ENCODE assay signal across 8 cellular contexts in the genomic region with DNA sequence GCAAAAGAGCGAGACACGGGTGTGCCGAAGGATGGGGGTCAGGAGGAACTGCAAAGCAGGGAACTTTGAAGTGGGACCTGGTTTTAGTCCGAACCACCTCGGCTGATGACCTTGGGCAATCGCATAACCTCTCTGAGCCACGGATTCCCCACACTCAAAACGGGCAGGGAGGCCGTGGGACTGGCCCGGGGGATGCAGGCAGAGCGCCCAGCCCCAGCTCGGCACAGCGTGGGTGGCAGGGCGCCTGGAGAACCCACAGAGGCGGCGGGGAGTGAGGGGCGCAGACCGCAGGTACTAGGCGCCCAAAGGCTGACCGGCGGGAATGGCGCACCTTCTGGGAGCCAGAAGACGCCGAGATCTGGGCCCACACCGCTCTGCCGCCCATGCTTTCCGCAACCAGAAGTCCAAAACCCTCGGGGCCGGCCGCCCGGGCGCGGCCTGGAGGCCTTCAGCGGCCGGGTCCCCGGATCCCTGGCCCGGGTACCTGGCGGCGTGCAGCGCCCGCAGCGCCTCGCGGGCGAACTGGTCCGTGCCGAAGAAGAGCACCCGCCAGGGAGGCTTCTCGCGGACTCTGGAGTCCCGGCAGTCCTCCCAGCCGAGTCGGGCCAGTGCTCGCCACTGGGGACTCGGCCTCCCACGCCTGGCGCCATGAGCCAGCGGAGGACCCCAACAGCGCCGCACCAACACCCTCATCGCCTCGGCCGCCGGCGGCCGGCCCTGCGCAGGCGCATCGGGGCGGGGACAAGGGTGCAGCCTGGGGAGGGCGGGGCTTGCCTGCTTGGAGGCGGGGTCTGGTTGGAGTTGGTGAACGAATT. TPM values are rescaled to one million over a fixed set of nuclear protein-coding genes. Genes with fewer than 3 reads are reported as not detected.
DNase-seq lines count a peak whose midpoint lies in the region; ATAC-seq and TF ChIP-seq lines count a peak whose summit lies in the region.

A gene (minus strand): TSS at position 719 of the 815 bp plus-strand sequence. CDS start 26 bp downstream, at position 693.

- H3K4me1 ChIP-seq in CD4-positive, CD25-positive, alpha-beta regulatory T cell (ENCODE audit: control insufficient read depth, insufficient read depth, low read length, poor library complexity, severe bottlenecking), result peaks cover 23% of the 10 kb centered on the region
- H3K4me1 ChIP-seq in PC-3 (ENCODE audit: insufficient read depth, low read length), result peaks cover 13% of the 10 kb centered on the region; the same call in 1 of the 2 replicates
- H3K4me1 ChIP-seq in esophagus (ENCODE audit: control insufficient read depth in 2 of 2, insufficient read depth in 2 of 2, low read length in 1 of 2), result peaks cover 0 to 8% of the 10 kb centered on the region in 2 donors
- H3K4me1 ChIP-seq in muscle layer of colon (ENCODE audit: insufficient read depth, low read length), result peaks cover 10% of the 10 kb centered on the region

- no TSS peak for BruUV-seq in PC-3 (replicated peaks; lab: Mats Ljungman, UMichigan)

- DNase-seq in CD4-positive, CD25-positive, alpha-beta regulatory T cell, result peak; percentile 86 to 89 (median 89)
- DNase-seq in HT-29 (ENCODE audit: low spot score), result peak; percentile 93
- DNase-seq in PC-3, result peak; percentile 71
- DNase-seq in activated T-cell treated with anti-CD3 and anti-CD28 coated beads, Interleukin-2, amount 50 U/mL, for 1 hour, result peak; percentile 96
- peak; percentile 99 for DNase-seq in stimulated activated CD8-positive, alpha-beta memory T cell treated with anti-CD3 and anti-CD28 coated beads, Interleukin-4, amount 100 ng/mL, for 48 hours

- no peaks in the 10 kb centered on the region for H3K9me3 Mint-ChIP-seq in CD4-positive, CD25-positive, alpha-beta regulatory T cell

- peak within 1 kb of the TSS; percentile 82 to 97 (median 96) for H3K4me3 Mint-ChIP-seq in CD4-positive, CD25-positive, alpha-beta regulatory T cell

- H3K9me2 ChIP-seq in PC-3 (replicated peaks; ENCODE audit: low read length), result no peaks in the 10 kb centered on the region

- H3K9me3 ChIP-seq in CD4-positive, CD25-positive, alpha-beta regulatory T cell (ENCODE audit: control insufficient read depth in 2 of 2, low read length in 2 of 2), result no peaks in the 10 kb centered on the region
- H3K9me3 ChIP-seq in PC-3 (ENCODE audit: low read length) (no peaks in the 10 kb centered on the region), esophagus (ENCODE audit: control insufficient read depth in 2 of 2, insufficient read depth in 1 of 2, low read depth in 1 of 2, low read length in 1 of 2) (no peaks in the 10 kb centered on the region), muscle layer of colon (ENCODE audit: low read length) (no peaks in the 10 kb centered on the region)

- peak within 1 kb of the TSS; percentile 89 for H2AFZ ChIP-seq in PC-3 (ENCODE audit: low read length)

- peak within 1 kb of the TSS; percentile 82 for H3K4me2 ChIP-seq in PC-3 (ENCODE audit: low read length)

- H3K36me3 Mint-ChIP-seq in CD4-positive, CD25-positive, alpha-beta regulatory T cell, result peaks cover 18% of the 10 kb centered on the region

- peak; percentile 88 to 93 for ATAC-seq in CD4-positive, CD25-positive, alpha-beta regulatory T cell (ENCODE audit: low read depth in 2 of 2)
- ATAC-seq in GM19351 (IDR thresholded peaks at IDR 0.05; ENCODE audit: unreplicated experiment) (peak; percentile 80), PC-3 (peak; percentile 70)

- H3K9ac ChIP-seq in PC-3 (ENCODE audit: low read length), result peak within 1 kb of the TSS; percentile 85
- peak within 1 kb of the TSS; percentile 59 for H3K9ac ChIP-seq in muscle layer of colon (ENCODE audit: low read length)

- H4K20me1 ChIP-seq in PC-3 (ENCODE audit: low read length), result no peaks in the 10 kb centered on the region

- no peaks in the 10 kb centered on the region for H3F3A ChIP-seq in PC-3 (ENCODE audit: low read length, unreplicated experiment)

- peaks cover 9% of the 10 kb centered on the region for H3K27me3 ChIP-seq in CD4-positive, CD25-positive, alpha-beta regulatory T cell (ENCODE audit: control insufficient read depth, insufficient read depth, low read length)
- H3K27me3 ChIP-seq in PC-3 (ENCODE audit: low read length) (no peaks in the 10 kb centered on the region), esophagus (ENCODE audit: control insufficient read depth in 1 of 2, insufficient read depth in 2 of 2, low read length in 2 of 2) (no peaks in the 10 kb centered on the region), muscle layer of colon (ENCODE audit: control insufficient read depth in 1 of 2, insufficient read depth in 2 of 2, low read length in 2 of 2) (no peaks in the 10 kb centered on the region)

- H3K4me3 ChIP-seq in CD4-positive, CD25-positive, alpha-beta regulatory T cell (ENCODE audit: low read depth, low read length), result peak within 1 kb of the TSS; percentile 87
- peak within 1 kb of the TSS; percentile 91 for H3K4me3 ChIP-seq in PC-3 (ENCODE audit: low read length)
- H3K4me3 ChIP-seq in esophagus (ENCODE audit: low read depth in 1 of 2, low read length in 2 of 2), result peak within 1 kb of the TSS; percentile 72 to 95
- peak within 1 kb of the TSS; percentile 78 to 98 for H3K4me3 ChIP-seq in muscle layer of colon (ENCODE audit: low read depth in 1 of 2, low read length in 2 of 2)

- 0% methylated on average over 72 to 73 of the region's 73 CpGs for WGBS in esophagus, 2 donors

- H3K79me2 ChIP-seq in PC-3 (ENCODE audit: low read length), result peaks cover 20% of the 10 kb centered on the region

- peaks cover 30% of the 10 kb centered on the region for H3K27me3 Mint-ChIP-seq in CD4-positive, CD25-positive, alpha-beta regulatory T cell

- intact Hi-C loops in PC-3 (cut with micrococcal nuclease), result loop anchor here (5.0 kb wide), 1 partner anchor 42 kb away; a partner anchor contains a TSS

- CTCF ChIA-PET in PC-3 (lab: Charles Lee), result no interaction called here

- peak within 1 kb of the TSS; percentile 60 for H3K27ac ChIP-seq in CD4-positive, CD25-positive, alpha-beta regulatory T cell (ENCODE audit: insufficient read depth, low read length, poor library complexity, severe bottlenecking)
- no peak within 1 kb of the TSS for H3K27ac ChIP-seq in PC-3 (ENCODE audit: low read length)
- peak within 1 kb of the TSS; percentile 68 to 78 for H3K27ac ChIP-seq in esophagus (ENCODE audit: low read depth in 2 of 2, low read length in 1 of 2)
- peak within 1 kb of the TSS; percentile 82 for H3K27ac ChIP-seq in muscle layer of colon (ENCODE audit: low read depth, low read length)

- TF ChIP-seq CTCF in PC-3 (conservative IDR thresholded peaks at IDR 0.05; ENCODE audit: low read depth, low read length), result no peak

- peaks cover 5 to 46% (median 19%) of the 10 kb centered on the region in 4 donors for H3K4me1 Mint-ChIP-seq in CD4-positive, CD25-positive, alpha-beta regulatory T cell

- peaks cover 9% of the 10 kb centered on the region for H3K36me3 ChIP-seq in CD4-positive, CD25-positive, alpha-beta regulatory T cell (ENCODE audit: control insufficient read depth, insufficient read depth, low read length)
- H3K36me3 ChIP-seq in PC-3 (ENCODE audit: low read depth, low read length), result peaks cover 4% of the 10 kb centered on the region; the same call in 1 of the 2 replicates
- H3K36me3 ChIP-seq in esophagus (ENCODE audit: control insufficient read depth in 2 of 2, insufficient read depth in 2 of 2, low read length in 1 of 2), result no peaks in the 10 kb centered on the region
- H3K36me3 ChIP-seq in muscle layer of colon (ENCODE audit: insufficient read depth, low read length), result peaks cover 14% of the 10 kb centered on the region

- POLR2A ChIA-PET in PC-3 (lab: Charles Lee; ENCODE audit: unreplicated experiment), result no interaction called here

- H3K27ac Mint-ChIP-seq in CD4-positive, CD25-positive, alpha-beta regulatory T cell, result peak within 1 kb of the TSS in 2 of 3 donors; percentile 76 to 89

RNA-seq across cellular contexts. Expression of the gene that starts here (rescaled TPM):
- 6.1 TPM for total RNA-seq in CD4-positive, CD25-positive, alpha-beta regulatory T cell
- 10 to 100 TPM; 18.7 to 26.9 (median 19.9) TPM for polyA plus RNA-seq in CD4-positive, CD25-positive, alpha-beta regulatory T cell
- 17.1 and 23.1 TPM in 2 replicates for total RNA-seq in HT-29 (2014; rRNA removed; shearing (Covaris generic))
- total RNA-seq in PC-3 (2014; rRNA removed), result 15.5 and 31.3 TPM in 2 replicates
- polyA plus RNA-seq in esophagus, result 1 to 10 TPM; 3.1 to 6.9 TPM
